Comparison of ENCODE assay signal across 1 cellular context in the genomic region with DNA sequence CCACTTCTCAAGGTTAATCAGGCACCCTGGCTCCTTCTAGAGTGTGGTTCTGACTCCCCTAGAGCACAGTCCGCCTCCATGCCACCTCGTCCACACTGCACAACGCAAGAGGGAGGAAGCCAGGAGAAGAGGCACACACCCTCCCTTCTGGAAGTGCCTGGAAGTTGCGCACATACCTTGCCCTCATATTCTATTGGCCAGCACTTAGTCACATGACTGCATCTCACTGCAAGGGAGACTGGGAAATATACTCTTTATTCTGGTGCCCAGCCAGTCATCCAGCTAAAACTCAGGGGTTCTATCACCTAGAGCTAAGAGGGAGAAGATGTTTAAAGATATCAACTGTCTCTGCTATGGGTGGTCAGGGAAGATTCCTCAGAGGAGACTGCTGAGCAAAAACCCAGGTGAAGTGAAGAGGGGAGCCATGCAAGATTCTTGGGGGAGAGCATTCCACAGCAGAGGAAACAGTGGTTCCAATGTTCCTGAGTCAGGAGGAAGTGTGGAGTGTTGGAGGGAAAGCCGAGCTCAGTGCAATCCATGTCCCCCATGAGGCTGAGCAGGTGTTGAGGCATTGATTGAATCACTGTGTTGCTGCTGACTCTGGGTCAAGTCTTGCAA.
TF ChIP-seq lines count a peak whose summit lies in the region.

No MANE protein-coding gene starts in this region.

TF ChIP-seq in K562, 482 proteins besides CTCF, POLR2A, EP300 and RAD21 (continued from another document and continues in another):
- TF ChIP-seq ZNF639 (CRISPR knock-in tag; conservative IDR thresholded peaks at IDR 0.05 in 1 of 2, IDR thresholded peaks at IDR 0.05 in 1 of 2) (no peak), ARID1B (IDR thresholded peaks at IDR 0.05) (no peak), PRPF4 (IDR thresholded peaks at IDR 0.05; ENCODE audit: insufficient read depth, low read depth, low read length, poor library complexity, severe bottlenecking) (no peak), PATZ1 (CRISPR knock-in tag; IDR thresholded peaks at IDR 0.05; ENCODE audit: borderline replicate concordance) (no peak), FOXP4 (CRISPR knock-in tag; IDR thresholded peaks at IDR 0.05; ENCODE audit: borderline replicate concordance) (no peak; the same call in 1 of the 2 replicates), SRSF3 (IDR thresholded peaks at IDR 0.05; ENCODE audit: insufficient read depth, low read length) (no peak), IFI16 (CRISPR knock-in tag; IDR thresholded peaks at IDR 0.05) (no peak), ZKSCAN1 (IDR thresholded peaks at IDR 0.05; ENCODE audit: low read depth, low read length) (no peak), SIN3B (IDR thresholded peaks at IDR 0.05; ENCODE audit: low read depth) (no peak), DEAF1 (CRISPR knock-in tag; IDR thresholded peaks at IDR 0.05) (no peak), PYGO2 (tag; IDR thresholded peaks at IDR 0.05) (no peak), GTF2E2 (tag; IDR thresholded peaks at IDR 0.05) (no peak), RUNX1 (IDR thresholded peaks at IDR 0.05; ENCODE audit: low read depth) (no peak), ZFP36 (IDR thresholded peaks at IDR 0.05; ENCODE audit: low read depth, low read length, partially characterized antibody) (peak; percentile 43), CBX8 (IDR thresholded peaks at IDR 0.05; ENCODE audit: borderline replicate concordance, extremely low read depth, low read depth, low read length, poor library complexity, severe bottlenecking) (no peak), ZNF431 (CRISPR knock-in tag; IDR thresholded peaks at IDR 0.05) (no peak), ZNF75A (CRISPR knock-in tag; IDR thresholded peaks at IDR 0.05) (no peak), ZNF253 (CRISPR knock-in tag; conservative IDR thresholded peaks at IDR 0.05) (no peak), NELFE (IDR thresholded peaks at IDR 0.05; ENCODE audit: insufficient read depth, insufficient read length) (no peak), NRF1 (conservative IDR thresholded peaks at IDR 0.05 in 1 of 2, IDR thresholded peaks at IDR 0.05 in 1 of 2) (0 out of 4 replicates have a peak, but pooled peaks of 1 of the 2 experiments have one; percentile 10), PTRF (tag; IDR thresholded peaks at IDR 0.05) (no peak), HDGF (IDR thresholded peaks at IDR 0.05) (no peak), ZNF436 (CRISPR knock-in tag; IDR thresholded peaks at IDR 0.05) (no peak), CSDE1 (IDR thresholded peaks at IDR 0.05) (no peak), NFYB (IDR thresholded peaks at IDR 0.05; ENCODE audit: extremely low read depth, insufficient read length) (peak; percentile 42), U2AF2 (optimal IDR thresholded peaks at IDR 0.05; ENCODE audit: low read depth, low read length) (no peak)
- TF ChIP-seq, protein P1, sequence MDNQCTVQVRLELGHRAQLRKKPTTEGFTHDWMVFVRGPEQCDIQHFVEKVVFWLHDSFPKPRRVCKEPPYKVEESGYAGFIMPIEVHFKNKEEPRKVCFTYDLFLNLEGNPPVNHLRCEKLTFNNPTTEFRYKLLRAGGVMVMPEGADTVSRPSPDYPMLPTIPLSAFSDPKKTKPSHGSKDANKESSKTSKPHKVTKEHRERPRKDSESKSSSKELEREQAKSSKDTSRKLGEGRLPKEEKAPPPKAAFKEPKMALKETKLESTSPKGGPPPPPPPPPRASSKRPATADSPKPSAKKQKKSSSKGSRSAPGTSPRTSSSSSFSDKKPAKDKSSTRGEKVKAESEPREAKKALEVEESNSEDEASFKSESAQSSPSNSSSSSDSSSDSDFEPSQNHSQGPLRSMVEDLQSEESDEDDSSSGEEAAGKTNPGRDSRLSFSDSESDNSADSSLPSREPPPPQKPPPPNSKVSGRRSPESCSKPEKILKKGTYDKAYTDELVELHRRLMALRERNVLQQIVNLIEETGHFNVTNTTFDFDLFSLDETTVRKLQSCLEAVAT (IDR thresholded peaks at IDR 0.05) = no peak
- TF ChIP-seq, protein P2, sequence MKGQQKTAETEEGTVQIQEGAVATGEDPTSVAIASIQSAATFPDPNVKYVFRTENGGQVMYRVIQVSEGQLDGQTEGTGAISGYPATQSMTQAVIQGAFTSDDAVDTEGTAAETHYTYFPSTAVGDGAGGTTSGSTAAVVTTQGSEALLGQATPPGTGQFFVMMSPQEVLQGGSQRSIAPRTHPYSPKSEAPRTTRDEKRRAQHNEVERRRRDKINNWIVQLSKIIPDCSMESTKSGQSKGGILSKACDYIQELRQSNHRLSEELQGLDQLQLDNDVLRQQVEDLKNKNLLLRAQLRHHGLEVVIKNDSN (CRISPR knock-in tag; IDR thresholded peaks at IDR 0.05) = peak; percentile 66
- TF ChIP-seq, protein P3, sequence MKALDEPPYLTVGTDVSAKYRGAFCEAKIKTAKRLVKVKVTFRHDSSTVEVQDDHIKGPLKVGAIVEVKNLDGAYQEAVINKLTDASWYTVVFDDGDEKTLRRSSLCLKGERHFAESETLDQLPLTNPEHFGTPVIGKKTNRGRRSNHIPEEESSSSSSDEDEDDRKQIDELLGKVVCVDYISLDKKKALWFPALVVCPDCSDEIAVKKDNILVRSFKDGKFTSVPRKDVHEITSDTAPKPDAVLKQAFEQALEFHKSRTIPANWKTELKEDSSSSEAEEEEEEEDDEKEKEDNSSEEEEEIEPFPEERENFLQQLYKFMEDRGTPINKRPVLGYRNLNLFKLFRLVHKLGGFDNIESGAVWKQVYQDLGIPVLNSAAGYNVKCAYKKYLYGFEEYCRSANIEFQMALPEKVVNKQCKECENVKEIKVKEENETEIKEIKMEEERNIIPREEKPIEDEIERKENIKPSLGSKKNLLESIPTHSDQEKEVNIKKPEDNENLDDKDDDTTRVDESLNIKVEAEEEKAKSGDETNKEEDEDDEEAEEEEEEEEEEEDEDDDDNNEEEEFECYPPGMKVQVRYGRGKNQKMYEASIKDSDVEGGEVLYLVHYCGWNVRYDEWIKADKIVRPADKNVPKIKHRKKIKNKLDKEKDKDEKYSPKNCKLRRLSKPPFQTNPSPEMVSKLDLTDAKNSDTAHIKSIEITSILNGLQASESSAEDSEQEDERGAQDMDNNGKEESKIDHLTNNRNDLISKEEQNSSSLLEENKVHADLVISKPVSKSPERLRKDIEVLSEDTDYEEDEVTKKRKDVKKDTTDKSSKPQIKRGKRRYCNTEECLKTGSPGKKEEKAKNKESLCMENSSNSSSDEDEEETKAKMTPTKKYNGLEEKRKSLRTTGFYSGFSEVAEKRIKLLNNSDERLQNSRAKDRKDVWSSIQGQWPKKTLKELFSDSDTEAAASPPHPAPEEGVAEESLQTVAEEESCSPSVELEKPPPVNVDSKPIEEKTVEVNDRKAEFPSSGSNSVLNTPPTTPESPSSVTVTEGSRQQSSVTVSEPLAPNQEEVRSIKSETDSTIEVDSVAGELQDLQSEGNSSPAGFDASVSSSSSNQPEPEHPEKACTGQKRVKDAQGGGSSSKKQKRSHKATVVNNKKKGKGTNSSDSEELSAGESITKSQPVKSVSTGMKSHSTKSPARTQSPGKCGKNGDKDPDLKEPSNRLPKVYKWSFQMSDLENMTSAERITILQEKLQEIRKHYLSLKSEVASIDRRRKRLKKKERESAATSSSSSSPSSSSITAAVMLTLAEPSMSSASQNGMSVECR (CRISPR knock-in tag; IDR thresholded peaks at IDR 0.05) = no peak
- TF ChIP-seq, protein P4, sequence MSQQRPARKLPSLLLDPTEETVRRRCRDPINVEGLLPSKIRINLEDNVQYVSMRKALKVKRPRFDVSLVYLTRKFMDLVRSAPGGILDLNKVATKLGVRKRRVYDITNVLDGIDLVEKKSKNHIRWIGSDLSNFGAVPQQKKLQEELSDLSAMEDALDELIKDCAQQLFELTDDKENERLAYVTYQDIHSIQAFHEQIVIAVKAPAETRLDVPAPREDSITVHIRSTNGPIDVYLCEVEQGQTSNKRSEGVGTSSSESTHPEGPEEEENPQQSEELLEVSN (IDR thresholded peaks at IDR 0.05; ENCODE audit: borderline replicate concordance in 1 of 2, extremely low read depth in 1 of 2, insufficient read depth in 1 of 2, insufficient read length in 1 of 2, low read depth in 1 of 2, low read length in 1 of 2, poor library complexity in 1 of 2, severe bottlenecking in 1 of 2) = no peak
- TF ChIP-seq, protein P5, sequence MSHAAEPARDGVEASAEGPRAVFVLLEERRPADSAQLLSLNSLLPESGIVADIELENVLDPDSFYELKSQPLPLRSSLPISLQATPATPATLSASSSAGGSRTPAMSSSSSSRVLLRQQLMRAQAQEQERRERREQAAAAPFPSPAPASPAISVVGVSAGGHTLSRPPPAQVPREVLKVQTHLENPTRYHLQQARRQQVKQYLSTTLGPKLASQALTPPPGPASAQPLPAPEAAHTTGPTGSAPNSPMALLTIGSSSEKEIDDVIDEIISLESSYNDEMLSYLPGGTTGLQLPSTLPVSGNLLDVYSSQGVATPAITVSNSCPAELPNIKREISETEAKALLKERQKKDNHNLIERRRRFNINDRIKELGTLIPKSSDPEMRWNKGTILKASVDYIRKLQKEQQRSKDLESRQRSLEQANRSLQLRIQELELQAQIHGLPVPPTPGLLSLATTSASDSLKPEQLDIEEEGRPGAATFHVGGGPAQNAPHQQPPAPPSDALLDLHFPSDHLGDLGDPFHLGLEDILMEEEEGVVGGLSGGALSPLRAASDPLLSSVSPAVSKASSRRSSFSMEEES (CRISPR knock-in tag; IDR thresholded peaks at IDR 0.05) = peak; percentile 93
- TF ChIP-seq, protein P6, sequence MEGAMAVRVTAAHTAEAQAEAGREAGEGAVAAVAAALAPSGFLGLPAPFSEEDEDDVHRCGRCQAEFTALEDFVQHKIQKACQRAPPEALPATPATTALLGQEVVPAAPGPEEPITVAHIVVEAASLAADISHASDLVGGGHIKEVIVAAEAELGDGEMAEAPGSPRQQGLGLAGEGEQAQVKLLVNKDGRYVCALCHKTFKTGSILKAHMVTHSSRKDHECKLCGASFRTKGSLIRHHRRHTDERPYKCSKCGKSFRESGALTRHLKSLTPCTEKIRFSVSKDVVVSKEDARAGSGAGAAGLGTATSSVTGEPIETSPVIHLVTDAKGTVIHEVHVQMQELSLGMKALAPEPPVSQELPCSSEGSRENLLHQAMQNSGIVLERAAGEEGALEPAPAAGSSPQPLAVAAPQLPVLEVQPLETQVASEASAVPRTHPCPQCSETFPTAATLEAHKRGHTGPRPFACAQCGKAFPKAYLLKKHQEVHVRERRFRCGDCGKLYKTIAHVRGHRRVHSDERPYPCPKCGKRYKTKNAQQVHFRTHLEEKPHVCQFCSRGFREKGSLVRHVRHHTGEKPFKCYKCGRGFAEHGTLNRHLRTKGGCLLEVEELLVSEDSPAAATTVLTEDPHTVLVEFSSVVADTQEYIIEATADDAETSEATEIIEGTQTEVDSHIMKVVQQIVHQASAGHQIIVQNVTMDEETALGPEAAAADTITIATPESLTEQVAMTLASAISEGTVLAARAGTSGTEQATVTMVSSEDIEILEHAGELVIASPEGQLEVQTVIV (CRISPR knock-in tag; IDR thresholded peaks at IDR 0.05; ENCODE audit: borderline replicate concordance) = no peak
- TF ChIP-seq, protein P7, sequence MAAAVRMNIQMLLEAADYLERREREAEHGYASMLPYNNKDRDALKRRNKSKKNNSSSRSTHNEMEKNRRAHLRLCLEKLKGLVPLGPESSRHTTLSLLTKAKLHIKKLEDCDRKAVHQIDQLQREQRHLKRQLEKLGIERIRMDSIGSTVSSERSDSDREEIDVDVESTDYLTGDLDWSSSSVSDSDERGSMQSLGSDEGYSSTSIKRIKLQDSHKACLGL (CRISPR knock-in tag; IDR thresholded peaks at IDR 0.05; ENCODE audit: borderline replicate concordance, poor library complexity, severe bottlenecking) = no peak
